Comparison of ENCODE assay signal across 13 cellular contexts in the genomic region with DNA sequence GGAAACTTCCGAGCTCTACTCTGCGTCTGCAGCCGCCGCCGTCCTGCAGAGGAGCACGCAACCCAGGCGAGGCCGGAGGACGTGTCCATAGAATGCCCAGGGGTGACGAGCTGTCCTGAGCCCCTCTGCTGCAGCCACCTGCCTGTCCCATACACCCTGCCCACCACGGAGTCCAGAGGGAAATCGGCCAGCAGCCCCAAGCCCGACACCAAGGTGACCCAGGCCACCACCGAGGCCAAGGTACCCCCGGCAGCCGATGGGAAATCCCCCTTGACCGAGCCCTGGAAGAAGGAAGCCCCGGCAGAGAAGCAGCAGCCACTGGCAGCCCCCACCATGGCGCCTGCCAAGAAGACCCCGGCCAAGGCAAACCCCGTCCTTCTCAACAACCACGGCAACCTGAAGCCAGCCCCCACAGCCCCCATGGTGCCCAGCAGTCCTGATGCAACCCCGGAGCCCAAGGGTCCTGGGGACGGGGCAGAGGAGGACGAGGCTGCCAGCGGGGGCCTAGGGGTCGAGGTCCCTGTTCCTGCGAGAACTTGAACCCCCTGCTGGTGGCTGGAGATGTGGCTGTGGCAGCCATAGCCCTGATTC.
"Had no signal": no experiment of that assay in that cellular context is flagged by ENCODE, and none has a peak within 500 bp of the region (broad histone marks: within the 10 kb centered on the region; RNA-seq: fewer than 3 reads in every experiment).

No MANE protein-coding gene starts in this region.

- H3K36me3 ChIP-seq: prostate gland, thyroid gland had no signal

- H3K4me3 Mint-ChIP-seq: activated naive CD4-positive, alpha-beta T cell treated with anti-CD3 and anti-CD28 coated beads, Interleukin-2, amount 10 ng/mL, durations not matched to agents 7 days and 5 days; effector memory CD8-positive, alpha-beta T cell; natural killer cell treated with Interleukin-12 subunit alpha and Interleukin-12 subunit beta and Interleukin-15 and Interleukin-18, amount 100 ng/mL, for 72 hours; stimulated activated naive CD8-positive, alpha-beta T cell treated with anti-CD3 and anti-CD28 coated beads, Interleukin-15, amount 100 ng/mL, for 72 hours had no signal

- H3K4me1 ChIP-seq: prostate gland, thyroid gland had no signal

- H3K4me3 ChIP-seq: mucosa of descending colon, prostate gland, thyroid gland had no signal

- H3K27ac Mint-ChIP-seq: activated naive CD4-positive, alpha-beta T cell treated with anti-CD3 and anti-CD28 coated beads, Interleukin-2, amount 10 ng/mL, durations not matched to agents 7 days and 5 days; effector memory CD8-positive, alpha-beta T cell; natural killer cell treated with Interleukin-12 subunit alpha and Interleukin-12 subunit beta and Interleukin-15 and Interleukin-18, amount 100 ng/mL, for 72 hours; stimulated activated naive CD8-positive, alpha-beta T cell treated with anti-CD3 and anti-CD28 coated beads, Interleukin-15, amount 100 ng/mL, for 72 hours had no signal

- H3K9me3 ChIP-seq: mucosa of descending colon, prostate gland, thyroid gland had no signal

- H3K27me3 ChIP-seq: thyroid gland had no signal

- H3K36me3 Mint-ChIP-seq: activated naive CD4-positive, alpha-beta T cell treated with anti-CD3 and anti-CD28 coated beads, Interleukin-2, amount 10 ng/mL, durations not matched to agents 7 days and 5 days had no signal

- H3K4me1 Mint-ChIP-seq: activated naive CD4-positive, alpha-beta T cell treated with anti-CD3 and anti-CD28 coated beads, Interleukin-2, amount 10 ng/mL, durations not matched to agents 7 days and 5 days; stimulated activated naive CD8-positive, alpha-beta T cell treated with anti-CD3 and anti-CD28 coated beads, Interleukin-15, amount 100 ng/mL, for 72 hours had no signal

- DNase-seq: activated CD4-positive, CD25-positive, alpha-beta regulatory T cell; activated naive CD4-positive, alpha-beta T cell treated with anti-CD3 and anti-CD28 coated beads, Interleukin-2, amount 10 ng/mL, durations not matched to agents 7 days and 5 days; caudate nucleus; effector memory CD8-positive, alpha-beta T cell; hippocampal formation; mucosa of descending colon; occipital lobe; stimulated activated CD4-positive, alpha-beta T cell treated with anti-CD3 and anti-CD28 coated beads, Interleukin-4, amount 100 ng/mL, for 1 hour; stimulated activated naive CD8-positive, alpha-beta T cell treated with anti-CD3 and anti-CD28 coated beads, Interleukin-15, amount 100 ng/mL, for 72 hours; T-helper 2 cell; thyroid gland had no signal

- H3K27ac ChIP-seq: prostate gland, thyroid gland had no signal

- ATAC-seq: effector memory CD8-positive, alpha-beta T cell; mucosa of descending colon; natural killer cell treated with Interleukin-12 subunit alpha and Interleukin-12 subunit beta and Interleukin-15 and Interleukin-18, amount 100 ng/mL, for 72 hours; stimulated activated naive CD8-positive, alpha-beta T cell treated with anti-CD3 and anti-CD28 coated beads, Interleukin-15, amount 100 ng/mL, for 72 hours had no signal
